Comparison of ENCODE assay signal across 28 cellular contexts in genomic region chr16:46901709-46902108, GRCh38.
"Had no signal": no experiment of that assay in that cellular context is flagged by ENCODE, and none has a peak within 500 bp of the region (broad histone marks: within the 10 kb centered on the region; RNA-seq: fewer than 3 reads in every experiment).

No MANE protein-coding gene starts in this region.

- H3K27ac ChIP-seq: ascending aorta, KMS-11, PC-9 had no signal

- H3K4me2 ChIP-seq: KMS-11, PC-9 had no signal

- DNase-seq: activated B cell treated with CpG ODN at 0.5 μM for 24 hours; activated CD4-positive, alpha-beta T cell treated with anti-CD3 and anti-CD28 coated beads for 1 hour; activated CD4-positive, alpha-beta T cell treated with anti-CD3 and anti-CD28 coated beads, Interleukin-2, amount 10 ng/mL, durations not matched to agents 24 days and 14 days; activated CD4-positive, alpha-beta T cell treated with anti-CD3 and anti-CD28 coated beads, Interleukin-2, amount 50 U/mL, for 48 hours; activated CD8-positive, alpha-beta memory T cell treated with anti-CD3 and anti-CD28 coated beads, Interleukin-2, amount 10 ng/mL, durations not matched to agents 7 days and 5 days; activated effector memory CD4-positive, alpha-beta T cell treated with anti-CD3 and anti-CD28 coated beads, Interleukin-2, amount 50 U/mL, for 16 hours; activated naive CD4-positive, alpha-beta T cell treated with Interleukin-2 at 50 U/mL for 16 hours; activated naive CD8-positive, alpha-beta T cell treated with anti-CD3 and anti-CD28 coated beads, Interleukin-2, amount 50 U/mL, for 24 hours; activated T-cell treated with anti-CD3 and anti-CD28 coated beads, Interleukin-2, amount 50 U/mL, for 4 hours; amniotic stem cell; body of pancreas; MG63; MV-4-11; NCI-H1092 treated with DMSO at 0.1 percent for 48 hours; NCI-H1417 treated with DMSO at 0.1 percent for 48 hours; NCI-H1694; NCI-H2029 treated with DMSO at 0.1 percent for 48 hours; NCI-H345; NCI-H510A; NCI-H526 treated with DMSO at 0.1 percent for 48 hours; NCI-H82; NK-92 treated with Interleukin-12 subunit alpha and Interleukin-12 subunit beta, amount 100 ng/mL, for 24 hours; PC-9; SHP77 treated with DMSO at 0.1 percent for 48 hours; T-helper 17 cell; T-helper 9 cell had no signal

- H3K27me3 ChIP-seq: ascending aorta, body of pancreas, MG63 had no signal

- H3K9me3 ChIP-seq: ascending aorta, body of pancreas, MG63 had no signal

- H3K4me3 ChIP-seq: ascending aorta, body of pancreas, MG63, PC-9 had no signal

- H3K9ac ChIP-seq: KMS-11 had no signal

- H2AFZ ChIP-seq: PC-9 had no signal

- H3K4me1 ChIP-seq: ascending aorta had no signal
